ENCODE assay signal across 11 cellular contexts in the genomic region with DNA sequence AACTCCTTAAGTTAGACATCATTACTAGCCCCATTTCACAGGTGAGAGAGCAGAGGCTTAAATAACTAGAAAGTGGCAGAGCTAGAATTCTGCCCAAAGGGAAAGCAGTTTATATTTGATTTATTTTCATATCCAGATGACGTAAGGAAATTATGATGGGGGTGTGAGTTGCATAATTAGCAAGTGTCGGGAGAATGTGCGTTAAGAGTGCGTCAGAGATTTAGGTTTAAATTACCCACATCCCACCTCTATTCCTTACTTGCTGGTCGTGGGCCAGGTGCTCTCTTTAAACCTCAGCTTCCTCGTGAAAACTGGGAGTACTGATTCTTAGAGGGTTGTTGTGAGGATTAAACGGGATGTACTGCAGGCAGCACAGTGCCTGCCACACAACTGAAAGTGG. TPM values are rescaled to one million over a fixed set of nuclear protein-coding genes. Genes with fewer than 3 reads are reported as not detected.
DNase-seq lines count a peak whose midpoint lies in the region; ATAC-seq and TF ChIP-seq lines count a peak whose summit lies in the region.
"Had no signal": no experiment of that assay in that cellular context is flagged by ENCODE, and none has a peak within 500 bp of the region (broad histone marks: within the 10 kb centered on the region; RNA-seq: fewer than 3 reads in every experiment).

No MANE protein-coding gene starts in this region.

- CTCF ChIA-PET in PC-3 (lab: Charles Lee), result interaction anchor here (0.5 to 2.9 kb wide), 11 partner anchors 17 to 384 kb away, joined by 3 to 67 read pairs (median 5); no protein-coding TSS in a partner anchor
- CTCF ChIA-PET in activated CD8-positive, alpha-beta memory T cell treated with anti-CD3 and anti-CD28 coated beads, Interleukin-2, amount 10 ng/mL, durations not matched to agents 7 days and 5 days (lab: Charles Lee), result interaction anchor here (0.8 to 8.3 kb wide), 21 partner anchors 11 to 920 kb away, joined by 3 to 120 read pairs (median 6); a partner anchor contains a TSS

- POLR2A ChIA-PET in PC-3 (lab: Charles Lee; ENCODE audit: unreplicated experiment), result interaction anchor here (0.6 kb wide), 1 partner anchor 59 kb away, joined by 3 read pairs; no protein-coding TSS in a partner anchor

- peaks cover 10% of the 10 kb centered on the region for H3K27me3 Mint-ChIP-seq in activated CD8-positive, alpha-beta memory T cell treated with anti-CD3 and anti-CD28 coated beads, Interleukin-2, amount 10 ng/mL, durations not matched to agents 7 days and 5 days

- no peaks in the 10 kb centered on the region for H4K20me1 ChIP-seq in PC-3 (ENCODE audit: low read length)

- no peak for ATAC-seq in PC-3
- no peak for ATAC-seq in GM19467 (IDR thresholded peaks at IDR 0.05; ENCODE audit: unreplicated experiment)
- ATAC-seq in GM21515 (IDR thresholded peaks at IDR 0.05; ENCODE audit: unreplicated experiment), result no peak
- no peak for ATAC-seq in activated CD8-positive, alpha-beta memory T cell treated with anti-CD3 and anti-CD28 coated beads, Interleukin-2, amount 10 ng/mL, durations not matched to agents 7 days and 5 days

- H3K27ac ChIP-seq in C4-2B (peak overlapping the region; percentile 79), PC-3 (ENCODE audit: low read length) (no peak overlapping the region), esophagus squamous epithelium (peak overlapping the region in 3 of 4 donors; percentile 57 to 74 (median 72)), trophoblast cell (ENCODE audit: low read depth, low read length) (no peak overlapping the region)

- no peak for TF ChIP-seq POLR2A in esophagus squamous epithelium (IDR thresholded peaks at IDR 0.05)

- TF ChIP-seq CTCF in C4-2B (conservative IDR thresholded peaks at IDR 0.05), result no peak
- no peak for TF ChIP-seq CTCF in PC-3 (conservative IDR thresholded peaks at IDR 0.05; ENCODE audit: low read depth, low read length)
- TF ChIP-seq CTCF in esophagus squamous epithelium (IDR thresholded peaks at IDR 0.05), result no peak

- WGBS in esophagus squamous epithelium, 2 donors, result 28 to 36% methylated on average over 7 of the region's 7 CpGs
- 100% methylated on average over 4 of the region's 7 CpGs for WGBS in trophoblast cell (ENCODE audit: extremely low coverage, insufficient coverage, insufficient read length)

- DNase-seq in PC-3 (no peak), esophagus squamous epithelium (lab: John Stamatoyannopoulos, UW) (no peak), trophoblast cell (peak in 1 of 2 donors; percentile 54), NCI-H2081 (lab: John Stamatoyannopoulos, UW) (no peak)
- no peak for DNase-seq in activated CD8-positive, alpha-beta memory T cell treated with anti-CD3 and anti-CD28 coated beads, Interleukin-2, amount 10 ng/mL, durations not matched to agents 7 days and 5 days
- DNase-seq: activated T-cell treated with anti-CD3 and anti-CD28 coated beads, Interleukin-2, amount 50 U/mL, for 4 hours; psoas muscle had no signal

- no peak overlapping the region for H4K8ac ChIP-seq in trophoblast cell (ENCODE audit: low read depth, low read length)

- H3K9me3 ChIP-seq in PC-3 (ENCODE audit: low read length) (no peaks in the 10 kb centered on the region), esophagus squamous epithelium (no peaks in the 10 kb centered on the region), trophoblast cell (ENCODE audit: insufficient read depth, low read depth, low read length) (no peaks in the 10 kb centered on the region)
- H3K9me3 ChIP-seq: psoas muscle, upper lobe of left lung had no signal

- H3K79me1 ChIP-seq in trophoblast cell (ENCODE audit: low read length), result peaks cover 6% of the 10 kb centered on the region

- H3K4me3 ChIP-seq in PC-3 (ENCODE audit: low read length) (no peak overlapping the region), esophagus squamous epithelium (peak overlapping the region in 1 of 4 donors; percentile 8), trophoblast cell (ENCODE audit: low read depth, low read length) (no peak overlapping the region)

- H3K79me2 ChIP-seq in PC-3 (ENCODE audit: low read length) (no peaks in the 10 kb centered on the region), trophoblast cell (ENCODE audit: control insufficient read depth, insufficient read depth, low read length, poor library complexity) (no peaks in the 10 kb centered on the region)

- H4K91ac ChIP-seq in trophoblast cell (ENCODE audit: low read depth, low read length), result no peak overlapping the region

- H2AK5ac ChIP-seq in trophoblast cell (ENCODE audit: low read length), result no peak overlapping the region

- peak overlapping the region; percentile 14 for H3K18ac ChIP-seq in trophoblast cell (ENCODE audit: low read length)

- peak overlapping the region; percentile 33 for H3K4ac ChIP-seq in trophoblast cell (ENCODE audit: low read depth, low read length)

- no peak overlapping the region for H3K27ac Mint-ChIP-seq in activated CD8-positive, alpha-beta memory T cell treated with anti-CD3 and anti-CD28 coated beads, Interleukin-2, amount 10 ng/mL, durations not matched to agents 7 days and 5 days

- no peak overlapping the region for H3K23ac ChIP-seq in trophoblast cell (ENCODE audit: low read length)

- no peak overlapping the region for H2BK5ac ChIP-seq in trophoblast cell (ENCODE audit: low read depth, low read length, poor library complexity)

- no peaks in the 10 kb centered on the region for H3F3A ChIP-seq in PC-3 (ENCODE audit: low read length, unreplicated experiment)

- no peak overlapping the region for H3K14ac ChIP-seq in trophoblast cell (ENCODE audit: low read length)

- H3K27me3 ChIP-seq in PC-3 (ENCODE audit: low read length), result no peaks in the 10 kb centered on the region
- H3K27me3 ChIP-seq in esophagus squamous epithelium, result no peaks in the 10 kb centered on the region
- H3K27me3 ChIP-seq in trophoblast cell (ENCODE audit: insufficient read depth, low read length), result no peaks in the 10 kb centered on the region
- H3K27me3 ChIP-seq: upper lobe of left lung had no signal

- no TSS peak for BruUV-seq in PC-3 (replicated peaks; lab: Mats Ljungman, UMichigan)

- intact Hi-C loops in PC-3 (cut with micrococcal nuclease) (loop anchor here (2.0 to 5.0 kb wide), 3 partner anchors 24 to 379 kb away; a partner anchor contains a TSS), esophagus squamous epithelium (cut with DNase I) (loop anchor here (10.0 kb wide), 1 partner anchor 174 kb away; no protein-coding TSS in a partner anchor)

- no peak overlapping the region for H4K12ac ChIP-seq in trophoblast cell (ENCODE audit: low read depth, low read length)

- no peaks in the 10 kb centered on the region for H3K36me3 Mint-ChIP-seq in activated CD8-positive, alpha-beta memory T cell treated with anti-CD3 and anti-CD28 coated beads, Interleukin-2, amount 10 ng/mL, durations not matched to agents 7 days and 5 days

- peaks cover 24% of the 10 kb centered on the region for H3K4me1 ChIP-seq in PC-3 (ENCODE audit: insufficient read depth, low read length)
- H3K4me1 ChIP-seq in esophagus squamous epithelium, result peaks cover 21 to 71% (median 30%) of the 10 kb centered on the region in 3 donors
- H3K4me1 ChIP-seq in trophoblast cell (ENCODE audit: control insufficient read depth in 1 of 2, insufficient read depth in 2 of 2, low read length in 2 of 2), result peaks cover 2 to 4% of the 10 kb centered on the region in 2 experiments

- H3K36me3 ChIP-seq in PC-3 (ENCODE audit: low read depth, low read length), result peaks cover 22% of the 10 kb centered on the region; the same call in 1 of the 2 replicates
- H3K36me3 ChIP-seq in esophagus squamous epithelium, result no peaks in the 10 kb centered on the region
- H3K36me3 ChIP-seq in trophoblast cell (ENCODE audit: control insufficient read depth in 1 of 2, insufficient read depth in 2 of 2, low read length in 2 of 2), result peaks cover 11 to 22% of the 10 kb centered on the region in 2 experiments
- H3K36me3 ChIP-seq: upper lobe of left lung had no signal

- no peaks in the 10 kb centered on the region for H3K9me2 ChIP-seq in PC-3 (replicated peaks; ENCODE audit: low read length)

- H2BK120ac ChIP-seq in trophoblast cell (ENCODE audit: insufficient read depth, low read length, poor library complexity), result no peak overlapping the region

- no peak overlapping the region for H3K4me3 Mint-ChIP-seq in activated CD8-positive, alpha-beta memory T cell treated with anti-CD3 and anti-CD28 coated beads, Interleukin-2, amount 10 ng/mL, durations not matched to agents 7 days and 5 days

- H2AFZ ChIP-seq in PC-3 (ENCODE audit: low read length) (peak overlapping the region; percentile 22; the same call in 1 of the 2 replicates), trophoblast cell (ENCODE audit: insufficient read depth, low read length, poor library complexity) (no peak overlapping the region)

- H3K4me2 ChIP-seq in PC-3 (ENCODE audit: low read length), result peak overlapping the region; percentile 81
- H3K4me2 ChIP-seq in trophoblast cell (ENCODE audit: low read length), result no peak overlapping the region

- H3K9ac ChIP-seq in PC-3 (ENCODE audit: low read length), result no peak overlapping the region
- H3K9ac ChIP-seq in trophoblast cell (ENCODE audit: low read length), result no peak overlapping the region

- no peak overlapping the region for H2BK12ac ChIP-seq in trophoblast cell (ENCODE audit: low read length)

- peaks cover 23% of the 10 kb centered on the region for H3K4me1 Mint-ChIP-seq in activated CD8-positive, alpha-beta memory T cell treated with anti-CD3 and anti-CD28 coated beads, Interleukin-2, amount 10 ng/mL, durations not matched to agents 7 days and 5 days

- no peaks in the 10 kb centered on the region for H3K9me3 Mint-ChIP-seq in activated CD8-positive, alpha-beta memory T cell treated with anti-CD3 and anti-CD28 coated beads, Interleukin-2, amount 10 ng/mL, durations not matched to agents 7 days and 5 days (ENCODE audit: low read depth)
- H3K9me3 Mint-ChIP-seq: activated T-cell treated with anti-CD3 and anti-CD28 coated beads, Interleukin-2, amount 50 U/mL, for 4 hours had no signal

RNA-seq across cellular contexts. Expression of a gene that starts 32.3 kb away (rescaled TPM):
- total RNA-seq in PC-3 (2014; rRNA removed) (178 and 185 TPM in 2 replicates), esophagus squamous epithelium (100 to 1,000 TPM in 2 of 4 donors, 10 to 100 TPM in 1, 1 to 10 TPM in 1; 9.4 to 258 (median 70.7) TPM)
- 507 and 510 TPM in 2 replicates for polyA plus RNA-seq in trophoblast cell (2013)
- 1 to 10 TPM in 1 of 2 experiments, under 1 TPM in 1; 0.16 to 1.3 TPM for total RNA-seq in activated CD8-positive, alpha-beta memory T cell treated with anti-CD3 and anti-CD28 coated beads, Interleukin-2, amount 10 ng/mL, durations not matched to agents 7 days and 5 days

Comparison
In these comparisons a context has a peak if more than half of its experiments do, and no peak if none do; other contexts are left out.
1. H3K27ac ChIP-seq: peak in C4-2B (single experiment) and esophagus squamous epithelium (3 of 4); none in PC-3 (single experiment) and trophoblast cell (single experiment).
2. RNA of a gene that starts 32.3 kb away (total RNA-seq): 178 to 185 TPM in PC-3 and 9.4 to 258 TPM in esophagus squamous epithelium; 0.16 to 1.3 TPM in activated CD8-positive, alpha-beta memory T cell treated with anti-CD3 and anti-CD28 coated beads, Interleukin-2, amount 10 ng/mL, durations not matched to agents 7 days and 5 days; every median in the first group is over 4 times any median in the second.